ENCODE assay signal across 32 cellular contexts in the genomic region with DNA sequence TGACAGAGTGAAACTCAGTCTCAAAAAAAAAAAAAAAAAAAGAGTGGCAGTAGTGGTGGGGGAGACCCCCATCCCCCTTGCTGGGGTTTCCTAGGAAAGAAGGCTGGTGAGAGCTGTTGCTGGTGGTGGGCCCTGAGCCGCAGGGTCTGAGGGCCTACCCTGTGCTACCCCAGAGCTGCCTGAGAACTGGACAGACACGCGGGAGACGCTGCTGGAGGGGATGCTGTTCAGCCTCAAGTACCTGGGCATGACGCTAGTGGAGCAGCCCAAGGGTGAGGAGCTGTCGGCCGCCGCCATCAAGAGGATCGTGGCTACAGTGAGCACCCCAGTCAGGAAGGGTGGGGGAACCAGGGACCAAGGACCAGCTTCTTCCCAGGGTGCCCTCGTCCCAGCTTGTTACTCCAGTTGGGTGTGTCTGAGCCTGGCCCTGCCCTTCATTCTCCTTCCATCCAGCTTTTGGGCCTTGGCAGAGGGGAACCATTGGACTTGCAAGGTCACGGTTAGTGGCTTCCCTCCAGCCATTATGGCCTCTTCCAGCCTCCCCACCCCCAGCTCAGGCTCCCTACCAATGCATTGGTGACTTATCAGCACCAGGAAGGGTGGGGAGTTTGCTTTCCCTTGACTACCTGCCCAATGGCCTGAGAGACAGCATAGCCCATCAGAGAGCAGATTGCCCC. TPM values are rescaled to one million over a fixed set of nuclear protein-coding genes. Genes with fewer than 3 reads are reported as not detected.
A peak's percentile ranks its signal among the peaks of the same experiment; 100 is the strongest.
DNase-seq lines count a peak whose midpoint lies in the region; ATAC-seq and TF ChIP-seq lines count a peak whose summit lies in the region.
"Had no signal": no experiment of that assay in that cellular context is flagged by ENCODE, and none has a peak within 500 bp of the region (broad histone marks: within the 10 kb centered on the region; RNA-seq: fewer than 3 reads in every experiment).

No MANE protein-coding gene starts in this region.

- intact Hi-C loops in activated CD4-positive, alpha-beta memory T cell treated with anti-CD3 and anti-CD28 coated beads for 36 hours (cut with micrococcal nuclease), result no loop called here

- H3K36me3 Mint-ChIP-seq in activated CD4-positive, alpha-beta memory T cell treated with anti-CD3 and anti-CD28 coated beads for 36 hours, result peaks cover 7% of the 10 kb centered on the region
- peaks cover 20% of the 10 kb centered on the region for H3K36me3 Mint-ChIP-seq in activated CD4-positive, alpha-beta memory T cell treated with anti-CD3 and anti-CD28 coated beads, Interleukin-2, amount 10 ng/mL, durations not matched to agents 7 days and 5 days (ENCODE audit: low read depth)

- no peak for ATAC-seq in HG03521 (IDR thresholded peaks at IDR 0.05; ENCODE audit: unreplicated experiment)
- ATAC-seq: activated T-cell treated with anti-CD3 and anti-CD28 coated beads, Interleukin-2, amount 50 U/mL, for 4 hours; right lobe of liver; stimulated activated naive B cell treated with anti-CD40 and anti-IgM and Interleukin-4, amounts not matched to agents 10 μg/mL and 1 μg/mL and 100 μg/mL, for 72 hours had no signal

- no peak overlapping the region for H3K4me3 Mint-ChIP-seq in activated CD4-positive, alpha-beta memory T cell treated with anti-CD3 and anti-CD28 coated beads for 36 hours
- no peak overlapping the region for H3K4me3 Mint-ChIP-seq in activated CD4-positive, alpha-beta memory T cell treated with anti-CD3 and anti-CD28 coated beads, Interleukin-2, amount 10 ng/mL, durations not matched to agents 7 days and 5 days
- H3K4me3 Mint-ChIP-seq: activated T-cell treated with anti-CD3 and anti-CD28 coated beads, Interleukin-2, amount 50 U/mL, for 4 hours; IgD-negative memory B cell; neural crest cell; stimulated activated naive B cell treated with anti-CD40 and anti-IgM and Interleukin-4, amounts not matched to agents 10 μg/mL and 1 μg/mL and 100 μg/mL, for 72 hours had no signal

- peaks cover 90% of the 10 kb centered on the region for H3K4me1 Mint-ChIP-seq in activated CD4-positive, alpha-beta memory T cell treated with anti-CD3 and anti-CD28 coated beads for 36 hours (ENCODE audit: low read depth)
- H3K4me1 Mint-ChIP-seq in activated CD4-positive, alpha-beta memory T cell treated with anti-CD3 and anti-CD28 coated beads, Interleukin-2, amount 10 ng/mL, durations not matched to agents 7 days and 5 days, result peaks cover 81% of the 10 kb centered on the region

- no peaks in the 10 kb centered on the region for H3K9me3 Mint-ChIP-seq in activated CD4-positive, alpha-beta memory T cell treated with anti-CD3 and anti-CD28 coated beads for 36 hours
- no peaks in the 10 kb centered on the region for H3K9me3 Mint-ChIP-seq in activated CD4-positive, alpha-beta memory T cell treated with anti-CD3 and anti-CD28 coated beads, Interleukin-2, amount 10 ng/mL, durations not matched to agents 7 days and 5 days
- H3K9me3 Mint-ChIP-seq: activated T-cell treated with anti-CD3 and anti-CD28 coated beads, Interleukin-2, amount 50 U/mL, for 4 hours; IgD-negative memory B cell; neural crest cell; stimulated activated naive B cell treated with anti-CD40 and anti-IgM and Interleukin-4, amounts not matched to agents 10 μg/mL and 1 μg/mL and 100 μg/mL, for 72 hours had no signal

- POLR2A ChIA-PET in activated CD4-positive, alpha-beta memory T cell treated with anti-CD3 and anti-CD28 coated beads for 36 hours (lab: Charles Lee), result interaction anchor here (1.4 kb wide), 1 partner anchor 10 kb away, joined by 5 read pairs; the partner anchor contains the start of gene LDLRAP1
- POLR2A ChIA-PET in activated CD4-positive, alpha-beta memory T cell treated with anti-CD3 and anti-CD28 coated beads, Interleukin-2, amount 10 ng/mL, durations not matched to agents 7 days and 5 days (lab: Charles Lee), result interaction anchor here (1.2 to 2.0 kb wide), 2 partner anchors 11 to 122 kb away, joined by 4 to 8 read pairs; no protein-coding TSS in a partner anchor
- POLR2A ChIA-PET in RWPE1 (lab: Yijun Ruan, JAX; ENCODE audit: low non-redundant PET), result interaction anchor here (0.6 kb wide), 1 partner anchor 189 kb away, joined by 3 read pairs; no protein-coding TSS in a partner anchor

- H3K27ac ChIP-seq in RWPE1, result peak overlapping the region; percentile 30
- H3K27ac ChIP-seq in substantia nigra (ENCODE audit: low read depth, low read length, poor library complexity, severe bottlenecking), result peak overlapping the region; percentile 78
- H3K27ac ChIP-seq: breast epithelium, parathyroid adenoma, Peyer's patch, right lobe of liver, testis, uterus had no signal

- H3K4me3 ChIP-seq in fibroblast of the aortic adventitia (ENCODE audit: low read depth, low read length), result no peak overlapping the region
- H3K4me3 ChIP-seq: breast epithelium, heart left ventricle, Peyer's patch, right lobe of liver, testis, uterus had no signal

- no peak for TF ChIP-seq CTCF in RWPE1 (conservative IDR thresholded peaks at IDR 0.05; ENCODE audit: low read depth)
- no peak for TF ChIP-seq CTCF in fibroblast of the aortic adventitia (IDR thresholded peaks at IDR 0.05; ENCODE audit: insufficient read depth, low read length)

- CTCF ChIA-PET in activated CD4-positive, alpha-beta memory T cell treated with anti-CD3 and anti-CD28 coated beads for 36 hours (lab: Charles Lee), result interaction anchor here (0.8 to 1.2 kb wide), 4 partner anchors 11 to 244 kb away, joined by 3 to 5 read pairs (median 3); no protein-coding TSS in a partner anchor
- CTCF ChIA-PET in activated CD4-positive, alpha-beta memory T cell treated with anti-CD3 and anti-CD28 coated beads, Interleukin-2, amount 10 ng/mL, durations not matched to agents 7 days and 5 days (lab: Charles Lee), result interaction anchor here (1.2 kb wide), 1 partner anchor 19 kb away, joined by 4 read pairs; no protein-coding TSS in a partner anchor
- CTCF ChIA-PET in RWPE1 (lab: Yijun Ruan, JAX), result interaction anchor here (1.0 kb wide), 2 partner anchors 11 to 18 kb away, joined by 4 to 6 read pairs; partner anchors contain the start of gene LDLRAP1

- no peak for DNase-seq in activated CD4-positive, alpha-beta memory T cell treated with anti-CD3 and anti-CD28 coated beads for 36 hours
- DNase-seq in activated CD4-positive, alpha-beta memory T cell treated with anti-CD3 and anti-CD28 coated beads, Interleukin-2, amount 10 ng/mL, durations not matched to agents 7 days and 5 days, result no peak
- DNase-seq in RWPE1 (ENCODE audit: low spot score) (no peak), fibroblast of the aortic adventitia (ENCODE audit: low read depth) (peak; percentile 65), substantia nigra (lab: John Stamatoyannopoulos, UW) (no peak), NCI-H2171 treated with DMSO at 0.1 percent for 48 hours (lab: John Stamatoyannopoulos, UW) (no peak), NCI-H187 treated with DMSO at 0.1 percent for 48 hours (lab: John Stamatoyannopoulos, UW) (no peak)
- DNase-seq: activated CD4-positive, CD25-positive, alpha-beta regulatory T cell treated with anti-CD3 and anti-CD28 coated beads, Interleukin-2, amount 50 U/mL, for 72 hours; activated gamma-delta T cell treated with Interleukin-2 at 50 U/mL for 16 hours; activated T-cell treated with anti-CD3 and anti-CD28 coated beads, Interleukin-2, amount 50 U/mL, for 4 hours; amygdala; DMS53; effector CD8-positive, alpha-beta T cell; foreskin fibroblast; GOT3; NCI-H1092; NCI-H187; NCI-H526; Peyer's patch; right lobe of liver; SIG-M5; stimulated activated CD4-positive, alpha-beta T cell treated with anti-CD3 and anti-CD28 coated beads, Interleukin-12 subunit alpha, Interleukin-12 subunit beta, amount 100 ng/mL, for 4 hours; stimulated activated CD4-positive, alpha-beta T cell treated with anti-CD3 and anti-CD28 coated beads, Interleukin-4, amount 100 ng/mL, for 1 hour; stimulated activated naive B cell treated with anti-CD40 and anti-IgM and Interleukin-4, amounts not matched to agents 10 μg/mL and 1 μg/mL and 100 μg/mL, for 72 hours; testis; uterus had no signal

- peak overlapping the region; percentile 19 for H3K27ac Mint-ChIP-seq in activated CD4-positive, alpha-beta memory T cell treated with anti-CD3 and anti-CD28 coated beads for 36 hours
- H3K27ac Mint-ChIP-seq in activated CD4-positive, alpha-beta memory T cell treated with anti-CD3 and anti-CD28 coated beads, Interleukin-2, amount 10 ng/mL, durations not matched to agents 7 days and 5 days, result no peak overlapping the region
- H3K27ac Mint-ChIP-seq: stimulated activated naive B cell treated with anti-CD40 and anti-IgM and Interleukin-4, amounts not matched to agents 10 μg/mL and 1 μg/mL and 100 μg/mL, for 72 hours had no signal

- no peaks in the 10 kb centered on the region for H3K27me3 Mint-ChIP-seq in activated CD4-positive, alpha-beta memory T cell treated with anti-CD3 and anti-CD28 coated beads for 36 hours
- no peaks in the 10 kb centered on the region for H3K27me3 Mint-ChIP-seq in activated CD4-positive, alpha-beta memory T cell treated with anti-CD3 and anti-CD28 coated beads, Interleukin-2, amount 10 ng/mL, durations not matched to agents 7 days and 5 days
- H3K27me3 Mint-ChIP-seq: stimulated activated naive B cell treated with anti-CD40 and anti-IgM and Interleukin-4, amounts not matched to agents 10 μg/mL and 1 μg/mL and 100 μg/mL, for 72 hours had no signal

RNA-seq across cellular contexts. Expression of gene LDLRAP1, which starts 10.5 kb away (rescaled TPM):
- 10 to 100 TPM; 11.9 to 14.8 TPM for total RNA-seq in activated CD4-positive, alpha-beta memory T cell treated with anti-CD3 and anti-CD28 coated beads for 36 hours
- 10 to 100 TPM; 26.4 to 27.7 TPM for total RNA-seq in activated CD4-positive, alpha-beta memory T cell treated with anti-CD3 and anti-CD28 coated beads, Interleukin-2, amount 10 ng/mL, durations not matched to agents 7 days and 5 days
- total RNA-seq in fibroblast of the aortic adventitia (ENCODE audit: low replicate concordance), result 5.3 and 12.4 TPM in 2 replicates
